ENCODE assay signal across 10 cellular contexts in genomic region chr1:213989740-213990472, GRCh38. TPM values are rescaled to one million over a fixed set of nuclear protein-coding genes. Genes with fewer than 3 reads are reported as not detected.
DNase-seq lines count a peak whose midpoint lies in the region; ATAC-seq, FAIRE-seq and TF ChIP-seq lines count a peak whose summit lies in the region.
"Had no signal": no experiment of that assay in that cellular context is flagged by ENCODE, and none has a peak within 500 bp of the region (broad histone marks: within the 10 kb centered on the region; RNA-seq: fewer than 3 reads in every experiment).

No MANE protein-coding gene starts in this region.

- H3K79me2 ChIP-seq in GM12878 (ENCODE audit: control insufficient read depth, insufficient read depth, low read length), result no peaks in the 10 kb centered on the region

- H3K4me1 ChIP-seq in GM12878 (ENCODE audit: control insufficient read depth, insufficient read depth, low read length) (peaks cover 2% of the 10 kb centered on the region; the same call in 1 of the 2 replicates), muscle layer of colon (ENCODE audit: insufficient read depth, low read length) (peaks cover 13% of the 10 kb centered on the region)

- H3K27ac ChIP-seq in GM12878 (ENCODE audit: control insufficient read depth, insufficient read depth) (no peak overlapping the region), muscle layer of colon (ENCODE audit: low read depth, low read length) (no peak overlapping the region)

- no peak for TF ChIP-seq CTCF in GM12878 (IDR thresholded peaks at IDR 0.05 in 2 of 3, conservative IDR thresholded peaks at IDR 0.05 in 1 of 3; ENCODE audit: control insufficient read depth in 2 of 3, extremely low read depth in 1 of 3, insufficient read depth in 1 of 3, low read depth in 3 of 3, low read length in 3 of 3)

- DNase-seq in DMS 273 (lab: John Stamatoyannopoulos, UW; ENCODE audit: unreplicated experiment), result peak; percentile 72
- peak; percentile 32 to 43 for DNase-seq in NCI-H187 (lab: John Stamatoyannopoulos, UW)
- no peak for DNase-seq in GM12878 (ENCODE audit: low read depth, low spot score)
- DNase-seq in foreskin melanocyte, result no peak
- DNase-seq in HEK293T (ENCODE audit: extremely low spot score), result no peak
- DNase-seq in CD1c-positive myeloid dendritic cell (ENCODE audit: extremely low spot score), result no peak
- DNase-seq: activated naive CD8-positive, alpha-beta T cell treated with anti-CD3 and anti-CD28 coated beads, Interleukin-2, amount 10 ng/mL, durations not matched to agents 7 days and 5 days; IMR-90 had no signal

- H3K9me3 ChIP-seq in GM12878 (replicated peaks; ENCODE audit: control insufficient read depth, insufficient read depth, low read length), result no peaks in the 10 kb centered on the region
- H3K9me3 ChIP-seq in muscle layer of colon (ENCODE audit: low read length), result no peaks in the 10 kb centered on the region

- no TSS peak for BruUV-seq in GM12878 (replicated peaks; lab: Mats Ljungman, UMichigan)

- H2AFZ ChIP-seq in GM12878 (ENCODE audit: control insufficient read depth, low read depth, low read length), result no peak overlapping the region

- TF ChIP-seq EP300 in GM12878 (IDR thresholded peaks at IDR 0.05; ENCODE audit: borderline replicate concordance in 1 of 2, control insufficient read depth in 1 of 2, low read depth in 2 of 2, low read length in 2 of 2), result no peak

- no peaks in the 10 kb centered on the region for H3K36me3 ChIP-seq in GM12878 (ENCODE audit: control insufficient read depth in 2 of 2, insufficient read depth in 2 of 2, low read length in 1 of 2)
- H3K36me3 ChIP-seq in muscle layer of colon (ENCODE audit: insufficient read depth, low read length), result no peaks in the 10 kb centered on the region

- peak; percentile 7 for FAIRE-seq in GM12878 (lab: Jason Lieb, UNC)

- ATAC-seq in GM12878 (no peak), GM21390 (IDR thresholded peaks at IDR 0.05; ENCODE audit: unreplicated experiment) (no peak)

- CTCF ChIA-PET in GM12878 (lab: Yijun Ruan, JAX) (interaction anchor here (0.6 kb wide), 2 partner anchors 131 to 154 kb away, joined by 3 read pairs; no protein-coding TSS in a partner anchor), HEK293T (lab: Yijun Ruan, JAX) (interaction anchor here (0.7 to 0.8 kb wide), 2 partner anchors 12 to 113 kb away, joined by 3 to 5 read pairs; no protein-coding TSS in a partner anchor)

- H3K4me2 ChIP-seq in GM12878 (ENCODE audit: control insufficient read depth, insufficient read depth), result no peak overlapping the region

- intact Hi-C loops in GM12878 (cut with micrococcal nuclease; ENCODE audit: unreplicated experiment), result loop anchor here (5.0 kb wide), 1 partner anchor 132 kb away; no protein-coding TSS in a partner anchor

- H3K9ac ChIP-seq in GM12878 (ENCODE audit: control insufficient read depth, insufficient read depth, low read length) (no peak overlapping the region), muscle layer of colon (ENCODE audit: low read length) (no peak overlapping the region)

- POLR2A ChIA-PET in GM12878 (lab: Charles Lee) (no interaction called here), HEK293T (lab: Yijun Ruan, JAX) (interaction anchor here (0.5 to 1.6 kb wide), 4 partner anchors 13 to 47 kb away, joined by 3 to 6 read pairs (median 4); no protein-coding TSS in a partner anchor)

- WGBS in GM12878 (ENCODE audit: insufficient coverage, insufficient replicate concordance, low lambda C conversion rate, missing lambda C conversion rate), result 8% methylated on average over 4 of the region's 5 CpGs

- in situ Hi-C loops in GM12878 (cut with MboI), result no loop called here

- H3K4me3 ChIP-seq in GM12878 (no peak overlapping the region), muscle layer of colon (ENCODE audit: low read depth in 1 of 2, low read length in 2 of 2) (peak overlapping the region; percentile 27 to 72)

- H4K20me1 ChIP-seq in GM12878 (ENCODE audit: control insufficient read depth, insufficient read depth), result no peaks in the 10 kb centered on the region

- RAD21 ChIA-PET in GM12878 (lab: Charles Lee; ENCODE audit: unreplicated experiment), result no interaction called here

- SMC1A ChIA-PET in GM12878 (lab: Charles Lee; ENCODE audit: uncharacterized antibody, unreplicated experiment), result no interaction called here

- TF ChIP-seq POLR2A in GM12878 (IDR thresholded peaks at IDR 0.05; ENCODE audit: low read depth, low read length), result no peak

- H3K27me3 ChIP-seq in GM12878 (replicated peaks in 1 of 2; ENCODE audit: control insufficient read depth in 2 of 2, insufficient read depth in 2 of 2, low read length in 1 of 2) (peaks cover 14 to 21% of the 10 kb centered on the region in 2 experiments), muscle layer of colon (ENCODE audit: control insufficient read depth in 1 of 2, insufficient read depth in 2 of 2, low read length in 2 of 2) (peaks cover 23 to 46% of the 10 kb centered on the region in 2 donors)

- no peak for TF ChIP-seq RAD21 in GM12878 (IDR thresholded peaks at IDR 0.05; ENCODE audit: insufficient read depth, low read depth, low read length)

TF ChIP-seq in GM12878, 131 proteins besides CTCF, POLR2A, EP300 and RAD21 (continues in another document):
- no peak for TF ChIP-seq ZZZ3 (IDR thresholded peaks at IDR 0.05; ENCODE audit: control insufficient read depth, insufficient read length, low read depth)

TF ChIP-seq in HEK293T, 16 proteins besides CTCF, POLR2A, EP300 and RAD21:
- no peak for TF ChIP-seq SUZ12 (IDR thresholded peaks at IDR 0.05)
- no peak for TF ChIP-seq L3MBTL2 (conservative IDR thresholded peaks at IDR 0.05)
- no peak for TF ChIP-seq ARNT (IDR thresholded peaks at IDR 0.05)
- TF ChIP-seq FOXK2 (IDR thresholded peaks at IDR 0.05), result no peak
- no peak for TF ChIP-seq BHLHE40 (IDR thresholded peaks at IDR 0.05; ENCODE audit: borderline replicate concordance)
- TF ChIP-seq TARDBP (IDR thresholded peaks at IDR 0.05), result no peak

RNA-seq across cellular contexts. Expression of gene PROX1, which starts 2.1 kb away (rescaled TPM):
- not detected in 2 replicates for total RNA-seq in GM12878 (2013; cell fraction: nucleolus; rRNA removed)
- total RNA-seq in GM12878 (2014; rRNA removed), result 0.06 TPM in 1 of 2 replicates, not detected in the other
- total RNA-seq in GM12878 (2014; rRNA removed; fragmentation: Illumina TruSeq; extraction: Trizol), result under 0.01 and 0.09 TPM in 2 replicates
- total RNA-seq in GM12878 (2021), result 0.13 and 0.44 TPM in 2 replicates
- polyA plus RNA-seq in GM12878 (2011; ENCODE audit: low read depth), result not detected
- polyA plus RNA-seq in GM12878 (2011; rRNA removed), result not detected in 2 replicates
- polyA plus RNA-seq in GM12878 (2011; cell fraction: cytosol; rRNA removed), result not detected in 2 replicates
- not detected in 2 replicates for polyA plus RNA-seq in GM12878 (2011; cell fraction: nucleus; rRNA removed)
- polyA plus RNA-seq in GM12878 (2012), result 0.04 and 0.22 TPM in 2 replicates
- 0.03 TPM in 2 replicates for polyA plus RNA-seq in GM12878 (2014; fragmentation: Illumina TruSeq; extraction: Trizol)
- not detected for polyA plus RNA-seq in GM12878 (2014; fragmentation: Nextera tagmentation; extraction: Ambion mirVana)
- 0.04 TPM in 1 of 2 replicates, not detected in the other for polyA plus RNA-seq in GM12878 (2014; rRNA removed)
- under 1 TPM in 1 of 2 experiments, not detected in 1; 0.03 TPM for polyA plus RNA-seq in GM12878 (2016; fragmentation: Nextera tagmentation; extraction: Ambion mirVana)
- not detected in 2 replicates for polyA minus RNA-seq in GM12878 (2011; rRNA and poly(A)+ RNA removed)
- not detected in 2 replicates for polyA minus RNA-seq in GM12878 (2011; cell fraction: cytosol; rRNA and poly(A)+ RNA removed)
- polyA minus RNA-seq in GM12878 (2011; cell fraction: nucleus; rRNA and poly(A)+ RNA removed), result not detected in 2 replicates
- total RNA-seq: activated naive CD8-positive, alpha-beta T cell treated with anti-CD3 and anti-CD28 coated beads, Interleukin-2, amount 10 ng/mL, durations not matched to agents 7 days and 5 days had no signal

Comparison
In these comparisons a context has a peak if more than half of its experiments do, and no peak if none do; other contexts are left out.
1. DNase-seq: peak in DMS 273 (single experiment) and NCI-H187 (2 of 2); none in GM12878 (single experiment), foreskin melanocyte (single experiment), HEK293T (single experiment) and CD1c-positive myeloid dendritic cell (single experiment).